In genomic region chr19:8196271-8196908, GRCh38 we compare ENCODE assay signal across 1 cellular context.
TF ChIP-seq lines count a peak whose summit lies in the region.

No MANE protein-coding gene starts in this region.

TF ChIP-seq in GM12878, 131 proteins besides CTCF, POLR2A, EP300 and RAD21 (continues in another document):
- TF ChIP-seq SKIL (IDR thresholded peaks at IDR 0.05; ENCODE audit: low read depth, poor library complexity, severe bottlenecking): peak; percentile 50
- TF ChIP-seq ZNF24 (IDR thresholded peaks at IDR 0.05): no peak
- no peak for TF ChIP-seq KDM1A (IDR thresholded peaks at IDR 0.05; ENCODE audit: borderline replicate concordance)
- TF ChIP-seq MEF2B (IDR thresholded peaks at IDR 0.05; ENCODE audit: partially characterized antibody, poor library complexity, severe bottlenecking): peak; percentile 28
- TF ChIP-seq NR2F1 (conservative IDR thresholded peaks at IDR 0.05): peak; percentile 79
- 0 out of 2 replicates have a peak, but pooled peaks have one; percentile 50 for TF ChIP-seq ZNF217 (IDR thresholded peaks at IDR 0.05)
- peak; percentile 94 for TF ChIP-seq BCL11A (IDR thresholded peaks at IDR 0.05; ENCODE audit: low read depth, low read length)
- no peak for TF ChIP-seq NFXL1 (IDR thresholded peaks at IDR 0.05; ENCODE audit: borderline replicate concordance)
- TF ChIP-seq NRF1 (conservative IDR thresholded peaks at IDR 0.05; ENCODE audit: low read depth, low read length): no peak
- 0 out of 4 replicates have a peak, but pooled peaks of 1 of the 2 experiments have one; percentile 18 for TF ChIP-seq SRF (IDR thresholded peaks at IDR 0.05; ENCODE audit: low read depth in 2 of 2, low read length in 2 of 2)
- TF ChIP-seq RBBP5 (conservative IDR thresholded peaks at IDR 0.05): no peak
- no peak for TF ChIP-seq TCF7 (IDR thresholded peaks at IDR 0.05; ENCODE audit: borderline replicate concordance)
- TF ChIP-seq BMI1 (IDR thresholded peaks at IDR 0.05; ENCODE audit: borderline replicate concordance): peak; percentile 44; the same call in 1 of the 2 replicates
- 0 out of 2 replicates have a peak, but pooled peaks have one; percentile 39 for TF ChIP-seq NBN (IDR thresholded peaks at IDR 0.05)
- peak; percentile 85 for TF ChIP-seq DPF2 (IDR thresholded peaks at IDR 0.05)
- TF ChIP-seq, protein P1, sequence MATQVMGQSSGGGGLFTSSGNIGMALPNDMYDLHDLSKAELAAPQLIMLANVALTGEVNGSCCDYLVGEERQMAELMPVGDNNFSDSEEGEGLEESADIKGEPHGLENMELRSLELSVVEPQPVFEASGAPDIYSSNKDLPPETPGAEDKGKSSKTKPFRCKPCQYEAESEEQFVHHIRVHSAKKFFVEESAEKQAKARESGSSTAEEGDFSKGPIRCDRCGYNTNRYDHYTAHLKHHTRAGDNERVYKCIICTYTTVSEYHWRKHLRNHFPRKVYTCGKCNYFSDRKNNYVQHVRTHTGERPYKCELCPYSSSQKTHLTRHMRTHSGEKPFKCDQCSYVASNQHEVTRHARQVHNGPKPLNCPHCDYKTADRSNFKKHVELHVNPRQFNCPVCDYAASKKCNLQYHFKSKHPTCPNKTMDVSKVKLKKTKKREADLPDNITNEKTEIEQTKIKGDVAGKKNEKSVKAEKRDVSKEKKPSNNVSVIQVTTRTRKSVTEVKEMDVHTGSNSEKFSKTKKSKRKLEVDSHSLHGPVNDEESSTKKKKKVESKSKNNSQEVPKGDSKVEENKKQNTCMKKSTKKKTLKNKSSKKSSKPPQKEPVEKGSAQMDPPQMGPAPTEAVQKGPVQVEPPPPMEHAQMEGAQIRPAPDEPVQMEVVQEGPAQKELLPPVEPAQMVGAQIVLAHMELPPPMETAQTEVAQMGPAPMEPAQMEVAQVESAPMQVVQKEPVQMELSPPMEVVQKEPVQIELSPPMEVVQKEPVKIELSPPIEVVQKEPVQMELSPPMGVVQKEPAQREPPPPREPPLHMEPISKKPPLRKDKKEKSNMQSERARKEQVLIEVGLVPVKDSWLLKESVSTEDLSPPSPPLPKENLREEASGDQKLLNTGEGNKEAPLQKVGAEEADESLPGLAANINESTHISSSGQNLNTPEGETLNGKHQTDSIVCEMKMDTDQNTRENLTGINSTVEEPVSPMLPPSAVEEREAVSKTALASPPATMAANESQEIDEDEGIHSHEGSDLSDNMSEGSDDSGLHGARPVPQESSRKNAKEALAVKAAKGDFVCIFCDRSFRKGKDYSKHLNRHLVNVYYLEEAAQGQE (IDR thresholded peaks at IDR 0.05; ENCODE audit: low read depth, low read length): no peak
- TF ChIP-seq IKZF2 (IDR thresholded peaks at IDR 0.05): peak; percentile 96 to 97
- TF ChIP-seq, protein P2, sequence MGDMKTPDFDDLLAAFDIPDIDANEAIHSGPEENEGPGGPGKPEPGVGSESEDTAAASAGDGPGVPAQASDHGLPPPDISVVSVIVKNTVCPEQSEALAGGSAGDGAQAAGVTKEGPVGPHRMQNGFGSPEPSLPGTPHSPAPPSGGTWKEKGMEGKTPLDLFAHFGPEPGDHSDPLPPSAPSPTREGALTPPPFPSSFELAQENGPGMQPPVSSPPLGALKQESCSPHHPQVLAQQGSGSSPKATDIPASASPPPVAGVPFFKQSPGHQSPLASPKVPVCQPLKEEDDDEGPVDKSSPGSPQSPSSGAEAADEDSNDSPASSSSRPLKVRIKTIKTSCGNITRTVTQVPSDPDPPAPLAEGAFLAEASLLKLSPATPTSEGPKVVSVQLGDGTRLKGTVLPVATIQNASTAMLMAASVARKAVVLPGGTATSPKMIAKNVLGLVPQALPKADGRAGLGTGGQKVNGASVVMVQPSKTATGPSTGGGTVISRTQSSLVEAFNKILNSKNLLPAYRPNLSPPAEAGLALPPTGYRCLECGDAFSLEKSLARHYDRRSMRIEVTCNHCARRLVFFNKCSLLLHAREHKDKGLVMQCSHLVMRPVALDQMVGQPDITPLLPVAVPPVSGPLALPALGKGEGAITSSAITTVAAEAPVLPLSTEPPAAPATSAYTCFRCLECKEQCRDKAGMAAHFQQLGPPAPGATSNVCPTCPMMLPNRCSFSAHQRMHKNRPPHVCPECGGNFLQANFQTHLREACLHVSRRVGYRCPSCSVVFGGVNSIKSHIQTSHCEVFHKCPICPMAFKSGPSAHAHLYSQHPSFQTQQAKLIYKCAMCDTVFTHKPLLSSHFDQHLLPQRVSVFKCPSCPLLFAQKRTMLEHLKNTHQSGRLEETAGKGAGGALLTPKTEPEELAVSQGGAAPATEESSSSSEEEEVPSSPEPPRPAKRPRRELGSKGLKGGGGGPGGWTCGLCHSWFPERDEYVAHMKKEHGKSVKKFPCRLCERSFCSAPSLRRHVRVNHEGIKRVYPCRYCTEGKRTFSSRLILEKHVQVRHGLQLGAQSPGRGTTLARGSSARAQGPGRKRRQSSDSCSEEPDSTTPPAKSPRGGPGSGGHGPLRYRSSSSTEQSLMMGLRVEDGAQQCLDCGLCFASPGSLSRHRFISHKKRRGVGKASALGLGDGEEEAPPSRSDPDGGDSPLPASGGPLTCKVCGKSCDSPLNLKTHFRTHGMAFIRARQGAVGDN (IDR thresholded peaks at IDR 0.05): peak; percentile 79; the same call in 1 of the 2 replicates
- TF ChIP-seq, protein P3, sequence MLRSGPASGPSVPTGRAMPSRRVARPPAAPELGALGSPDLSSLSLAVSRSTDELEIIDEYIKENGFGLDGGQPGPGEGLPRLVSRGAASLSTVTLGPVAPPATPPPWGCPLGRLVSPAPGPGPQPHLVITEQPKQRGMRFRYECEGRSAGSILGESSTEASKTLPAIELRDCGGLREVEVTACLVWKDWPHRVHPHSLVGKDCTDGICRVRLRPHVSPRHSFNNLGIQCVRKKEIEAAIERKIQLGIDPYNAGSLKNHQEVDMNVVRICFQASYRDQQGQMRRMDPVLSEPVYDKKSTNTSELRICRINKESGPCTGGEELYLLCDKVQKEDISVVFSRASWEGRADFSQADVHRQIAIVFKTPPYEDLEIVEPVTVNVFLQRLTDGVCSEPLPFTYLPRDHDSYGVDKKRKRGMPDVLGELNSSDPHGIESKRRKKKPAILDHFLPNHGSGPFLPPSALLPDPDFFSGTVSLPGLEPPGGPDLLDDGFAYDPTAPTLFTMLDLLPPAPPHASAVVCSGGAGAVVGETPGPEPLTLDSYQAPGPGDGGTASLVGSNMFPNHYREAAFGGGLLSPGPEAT (IDR thresholded peaks at IDR 0.05; ENCODE audit: low read depth): peak; percentile 92
- TF ChIP-seq CBX5 (IDR thresholded peaks at IDR 0.05; ENCODE audit: low read depth): no peak
- TF ChIP-seq POLR2AphosphoS5 (IDR thresholded peaks at IDR 0.05; ENCODE audit: low read length): no peak
- no peak for TF ChIP-seq BCL3 (IDR thresholded peaks at IDR 0.05; ENCODE audit: borderline replicate concordance, insufficient read depth, low read depth, low read length, poor library complexity, severe bottlenecking)
- TF ChIP-seq MYB (IDR thresholded peaks at IDR 0.05; ENCODE audit: borderline replicate concordance, low read depth, low read length): no peak
- peak; percentile 54 to 76; a peak in 2 of 4 replicates for TF ChIP-seq BHLHE40 (IDR thresholded peaks at IDR 0.05; ENCODE audit: borderline replicate concordance in 1 of 2, low read depth in 2 of 2, low read length in 1 of 2)
- TF ChIP-seq, protein P4, sequence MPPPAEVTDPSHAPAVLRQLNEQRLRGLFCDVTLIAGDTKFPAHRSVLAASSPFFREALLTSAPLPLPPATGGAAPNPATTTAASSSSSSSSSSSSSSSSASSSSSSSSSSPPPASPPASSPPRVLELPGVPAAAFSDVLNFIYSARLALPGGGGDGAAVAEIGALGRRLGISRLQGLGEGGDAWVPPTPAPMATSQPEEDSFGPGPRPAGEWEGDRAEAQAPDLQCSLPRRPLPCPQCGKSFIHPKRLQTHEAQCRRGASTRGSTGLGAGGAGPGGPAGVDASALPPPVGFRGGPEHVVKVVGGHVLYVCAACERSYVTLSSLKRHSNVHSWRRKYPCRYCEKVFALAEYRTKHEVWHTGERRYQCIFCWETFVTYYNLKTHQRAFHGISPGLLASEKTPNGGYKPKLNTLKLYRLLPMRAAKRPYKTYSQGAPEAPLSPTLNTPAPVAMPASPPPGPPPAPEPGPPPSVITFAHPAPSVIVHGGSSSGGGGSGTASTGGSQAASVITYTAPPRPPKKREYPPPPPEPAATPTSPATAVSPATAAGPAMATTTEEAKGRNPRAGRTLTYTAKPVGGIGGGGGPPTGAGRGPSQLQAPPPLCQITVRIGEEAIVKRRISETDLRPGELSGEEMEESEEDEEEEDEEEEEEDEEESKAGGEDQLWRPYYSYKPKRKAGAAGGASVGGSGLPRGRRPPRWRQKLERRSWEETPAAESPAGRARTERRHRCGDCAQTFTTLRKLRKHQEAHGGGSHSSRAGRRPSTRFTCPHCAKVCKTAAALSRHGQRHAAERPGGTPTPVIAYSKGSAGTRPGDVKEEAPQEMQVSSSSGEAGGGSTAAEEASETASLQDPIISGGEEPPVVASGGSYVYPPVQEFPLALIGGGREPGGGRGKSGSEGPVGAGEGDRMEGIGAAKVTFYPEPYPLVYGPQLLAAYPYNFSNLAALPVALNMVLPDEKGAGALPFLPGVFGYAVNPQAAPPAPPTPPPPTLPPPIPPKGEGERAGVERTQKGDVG (CRISPR knock-in tag; IDR thresholded peaks at IDR 0.05): no peak
- no peak for TF ChIP-seq SMC3 (IDR thresholded peaks at IDR 0.05; ENCODE audit: borderline replicate concordance, low read length)
- TF ChIP-seq SMARCA5 (IDR thresholded peaks at IDR 0.05): peak; percentile 89
- TF ChIP-seq, protein P5, sequence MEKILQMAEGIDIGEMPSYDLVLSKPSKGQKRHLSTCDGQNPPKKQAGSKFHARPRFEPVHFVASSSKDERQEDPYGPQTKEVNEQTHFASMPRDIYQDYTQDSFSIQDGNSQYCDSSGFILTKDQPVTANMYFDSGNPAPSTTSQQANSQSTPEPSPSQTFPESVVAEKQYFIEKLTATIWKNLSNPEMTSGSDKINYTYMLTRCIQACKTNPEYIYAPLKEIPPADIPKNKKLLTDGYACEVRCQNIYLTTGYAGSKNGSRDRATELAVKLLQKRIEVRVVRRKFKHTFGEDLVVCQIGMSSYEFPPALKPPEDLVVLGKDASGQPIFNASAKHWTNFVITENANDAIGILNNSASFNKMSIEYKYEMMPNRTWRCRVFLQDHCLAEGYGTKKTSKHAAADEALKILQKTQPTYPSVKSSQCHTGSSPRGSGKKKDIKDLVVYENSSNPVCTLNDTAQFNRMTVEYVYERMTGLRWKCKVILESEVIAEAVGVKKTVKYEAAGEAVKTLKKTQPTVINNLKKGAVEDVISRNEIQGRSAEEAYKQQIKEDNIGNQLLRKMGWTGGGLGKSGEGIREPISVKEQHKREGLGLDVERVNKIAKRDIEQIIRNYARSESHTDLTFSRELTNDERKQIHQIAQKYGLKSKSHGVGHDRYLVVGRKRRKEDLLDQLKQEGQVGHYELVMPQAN (conservative IDR thresholded peaks at IDR 0.05): no peak
- 0 out of 2 replicates have a peak, but pooled peaks have one; percentile 52 for TF ChIP-seq GATAD2B (conservative IDR thresholded peaks at IDR 0.05; ENCODE audit: low read depth)
- TF ChIP-seq USF1 (IDR thresholded peaks at IDR 0.05; ENCODE audit: borderline replicate concordance, extremely low read length, insufficient read depth, low read depth, low read length): no peak
- peak; percentile 68; the same call in 1 of the 2 replicates for TF ChIP-seq PAX5 (IDR thresholded peaks at IDR 0.05; ENCODE audit: borderline replicate concordance, low read depth, low read length)
